ENCODE assay signal across 1 cellular context in genomic region chr2:67666386-67667053, GRCh38.
TF ChIP-seq lines count a peak whose summit lies in the region.

No MANE protein-coding gene starts in this region.

TF ChIP-seq in H1, 55 proteins besides CTCF, POLR2A, EP300 and RAD21:
- TF ChIP-seq KDM5A (IDR thresholded peaks at IDR 0.05; ENCODE audit: low read length) (no peak), GABPA (IDR thresholded peaks at IDR 0.05; ENCODE audit: borderline replicate concordance, insufficient read depth, low read length) (no peak)
